Comparison of ENCODE assay signal across 11 cellular contexts in the genomic region with DNA sequence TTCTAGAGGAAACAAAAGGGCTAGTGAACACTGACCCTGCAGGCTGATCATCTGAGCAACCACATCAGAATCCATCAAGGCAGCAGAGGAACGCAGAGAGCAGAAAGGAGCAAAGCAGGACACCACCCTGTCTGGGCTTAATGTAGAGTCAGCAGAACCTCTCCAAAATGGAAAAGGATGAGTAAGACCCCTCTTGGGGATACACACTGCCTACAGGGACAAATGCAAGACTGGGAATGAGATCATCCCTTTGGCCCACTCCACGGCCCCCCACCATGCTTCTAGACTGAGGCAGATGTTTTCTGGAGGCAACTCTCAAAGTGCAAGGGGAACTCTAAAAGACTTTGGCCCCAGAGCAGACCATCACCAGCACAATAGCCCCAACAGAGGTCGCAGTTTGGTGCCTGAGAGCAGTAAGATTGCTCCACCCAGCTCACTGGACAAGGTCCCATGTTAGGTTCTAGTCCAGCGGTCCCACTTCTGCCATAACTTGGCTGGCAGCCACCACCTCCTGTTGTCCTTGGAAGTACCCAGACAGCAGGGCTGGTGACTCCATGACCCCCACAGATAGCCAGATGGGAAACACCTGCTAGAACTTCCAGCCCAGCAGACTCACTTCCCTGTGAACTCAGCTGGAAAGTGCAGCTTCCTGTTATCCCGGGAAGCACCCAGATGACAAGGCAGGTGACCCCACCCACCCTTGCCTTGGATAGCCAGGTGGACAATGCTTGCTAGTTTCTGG.
DNase-seq lines count a peak whose midpoint lies in the region; ATAC-seq, FAIRE-seq and TF ChIP-seq lines count a peak whose summit lies in the region.
"Had no signal": no experiment of that assay in that cellular context is flagged by ENCODE, and none has a peak within 500 bp of the region (broad histone marks: within the 10 kb centered on the region; RNA-seq: fewer than 3 reads in every experiment).

No MANE protein-coding gene starts in this region.

- no peak for FAIRE-seq in HepG2 (lab: Jason Lieb, UNC)

- BruUV-seq in HepG2 (replicated peaks; lab: Mats Ljungman, UMichigan): no TSS peak

- H4K20me1 ChIP-seq in HepG2 (ENCODE audit: insufficient read depth, low read length): no peaks in the 10 kb centered on the region

- H3K27me3 ChIP-seq in liver (ENCODE audit: control insufficient read depth in 4 of 4, insufficient read depth in 4 of 4, low read length in 3 of 4): no peaks in the 10 kb centered on the region
- H3K27me3 ChIP-seq in HepG2 (ENCODE audit: control insufficient read depth in 1 of 2, insufficient read depth in 2 of 2, low read length in 2 of 2): no peaks in the 10 kb centered on the region; a peak in 1 of 5 replicates
- no peaks in the 10 kb centered on the region for H3K27me3 ChIP-seq in right cardiac atrium (ENCODE audit: control insufficient read depth, insufficient read depth)
- H3K27me3 ChIP-seq in aorta (ENCODE audit: control insufficient read depth in 1 of 2, insufficient read depth in 2 of 2, low read length in 1 of 2): no peaks in the 10 kb centered on the region

- TF ChIP-seq EP300 in HepG2 (IDR thresholded peaks at IDR 0.05; ENCODE audit: low read depth in 2 of 2, low read length in 2 of 2): no peak
- TF ChIP-seq EP300 in HepG2 (CRISPR knock-in tag; IDR thresholded peaks at IDR 0.05; ENCODE audit: borderline replicate concordance): no peak

- H3K9ac ChIP-seq in liver (ENCODE audit: low read depth in 1 of 2, low read length in 2 of 2): no peak overlapping the region
- no peak overlapping the region for H3K9ac ChIP-seq in HepG2 (ENCODE audit: insufficient read depth, low read depth, low read length)

- 73% methylated on average over 5 of the region's 5 CpGs for WGBS in liver
- 6% methylated on average over 3 of the region's 5 CpGs for WGBS in HepG2 (ENCODE audit: low lambda C conversion rate)
- 66% methylated on average over 5 of the region's 5 CpGs for WGBS in right cardiac atrium
- WGBS in aorta, 2 donors: 73 to 74% methylated on average over 5 of the region's 5 CpGs

- H3K4me2 ChIP-seq in HepG2 (ENCODE audit: low read depth, low read length): no peak overlapping the region

- H3K9me3 ChIP-seq in liver (ENCODE audit: control insufficient read depth in 4 of 4, low read length in 3 of 4) (no peaks in the 10 kb centered on the region), HepG2 (ENCODE audit: low read length) (no peaks in the 10 kb centered on the region), right cardiac atrium (ENCODE audit: control insufficient read depth, low read length) (no peaks in the 10 kb centered on the region), aorta (ENCODE audit: control insufficient read depth, low read length) (no peaks in the 10 kb centered on the region)

- POLR2A ChIA-PET in HepG2 (lab: Yijun Ruan, JAX): no interaction called here

- no peak for TF ChIP-seq CTCF in liver (IDR thresholded peaks at IDR 0.05; ENCODE audit: low read depth, low read length, missing input control)
- TF ChIP-seq CTCF in HepG2 (CRISPR knock-in tag; IDR thresholded peaks at IDR 0.05): no peak

- no peak for ATAC-seq in HepG2
- no peak for ATAC-seq in right cardiac atrium
- peak; percentile 43 for ATAC-seq in aorta (ENCODE audit: low FRiP score)

- intact Hi-C loops in HepG2 (cut with micrococcal nuclease; ENCODE audit: unreplicated experiment): no loop called here
- intact Hi-C loops in right cardiac atrium (cut with DNase I): no loop called here
- intact Hi-C loops in aorta (cut with DNase I): no loop called here

- CTCF ChIA-PET in HepG2 (lab: Yijun Ruan, JAX; ENCODE audit: low intra/inter-chr PET ratio, low total read pairs): no interaction called here

- TF ChIP-seq RAD21 in liver (IDR thresholded peaks at IDR 0.05) (no peak), HepG2 (CRISPR knock-in tag; IDR thresholded peaks at IDR 0.05) (no peak)

- TF ChIP-seq POLR2A in HepG2 (IDR thresholded peaks at IDR 0.05; ENCODE audit: insufficient read depth in 1 of 2, low read depth in 2 of 2, low read length in 2 of 2): no peak

- H3K4me3 ChIP-seq in liver (ENCODE audit: low read depth in 1 of 3, low read length in 3 of 3): no peak overlapping the region
- H3K4me3 ChIP-seq in HepG2 (replicated peaks in 1 of 3; ENCODE audit: insufficient read depth in 1 of 3, low read depth in 2 of 3, low read length in 3 of 3): no peak overlapping the region
- no peak overlapping the region for H3K4me3 ChIP-seq in right cardiac atrium (ENCODE audit: low read length)
- H3K4me3 ChIP-seq in aorta (ENCODE audit: low read length in 2 of 2): no peak overlapping the region

- H3K4me1 ChIP-seq in liver (ENCODE audit: control insufficient read depth in 4 of 4, insufficient read depth in 4 of 4, low read length in 3 of 4) (no peaks in the 10 kb centered on the region), HepG2 (ENCODE audit: insufficient read depth, low read length) (no peaks in the 10 kb centered on the region), right cardiac atrium (ENCODE audit: control insufficient read depth, insufficient read depth, low read length) (no peaks in the 10 kb centered on the region), aorta (ENCODE audit: control insufficient read depth in 1 of 2, insufficient read depth in 2 of 2, low read length in 2 of 2) (no peaks in the 10 kb centered on the region)

- H3K27ac ChIP-seq in liver (ENCODE audit: low read depth in 1 of 2, low read length in 2 of 2): no peak overlapping the region
- H3K27ac ChIP-seq in HepG2 (ENCODE audit: extremely low read length, insufficient read depth, low read length): no peak overlapping the region
- no peak overlapping the region for H3K27ac ChIP-seq in right cardiac atrium (ENCODE audit: low read length)
- H3K27ac ChIP-seq in aorta (ENCODE audit: low read depth in 1 of 2, low read length in 2 of 2): no peak overlapping the region

- in situ Hi-C loops in HepG2 (cut with HindIII; ENCODE audit: extremely low pct_ligation_motif_present, low pct_unique_long_range_greater_than_20kb): no loop called here

- no peak overlapping the region for H2AFZ ChIP-seq in HepG2 (ENCODE audit: low read length)

- H3K79me2 ChIP-seq in HepG2 (ENCODE audit: insufficient read depth, low read length): no peaks in the 10 kb centered on the region

- H3K36me3 ChIP-seq in liver (ENCODE audit: control insufficient read depth in 4 of 4, insufficient read depth in 3 of 4, low read depth in 1 of 4, low read length in 3 of 4) (no peaks in the 10 kb centered on the region), HepG2 (replicated peaks in 1 of 2; ENCODE audit: control insufficient read depth in 1 of 2, insufficient read depth in 2 of 2, low read length in 2 of 2) (no peaks in the 10 kb centered on the region), aorta (ENCODE audit: control insufficient read depth in 1 of 2, insufficient read depth in 2 of 2, low read length in 1 of 2) (no peaks in the 10 kb centered on the region)

- DNase-seq in HepG2 (ENCODE audit: low spot score): no peak
- DNase-seq in RPMI8226: peak; percentile 53
- peak in 2 of 3 donors; percentile 30 to 55 for DNase-seq in right cardiac atrium
- no peak for DNase-seq in aorta
- DNase-seq in NOMO-1 (lab: John Stamatoyannopoulos, UW; ENCODE audit: unreplicated experiment in 2 of 2): no peak
- no peak for DNase-seq in SKM-1 (lab: John Stamatoyannopoulos, UW; ENCODE audit: unreplicated experiment)
- no peak for DNase-seq in activated CD4-positive, alpha-beta T cell treated with anti-CD3 and anti-CD28 coated beads, Interleukin-2, amount 50 U/mL, for 4 hours
- DNase-seq: activated CD4-positive, alpha-beta T cell treated with anti-CD3 and anti-CD28 coated beads, Interleukin-2, amount 10 ng/mL, durations not matched to agents 7 days and 5 days; kidney glomerular epithelial cell; MV-4-11 had no signal

TF ChIP-seq in liver, 16 proteins besides CTCF, POLR2A, EP300 and RAD21:
- peak; percentile 23 for TF ChIP-seq NR2F2 (IDR thresholded peaks at IDR 0.05)
- TF ChIP-seq, protein P1, sequence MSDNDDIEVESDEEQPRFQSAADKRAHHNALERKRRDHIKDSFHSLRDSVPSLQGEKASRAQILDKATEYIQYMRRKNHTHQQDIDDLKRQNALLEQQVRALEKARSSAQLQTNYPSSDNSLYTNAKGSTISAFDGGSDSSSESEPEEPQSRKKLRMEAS (IDR thresholded peaks at IDR 0.05): no peak
TF ChIP-seq in liver: peak in this region for 1.

TF ChIP-seq in HepG2, 621 proteins besides CTCF, POLR2A, EP300 and RAD21:
- TF ChIP-seq ZNF274 (CRISPR knock-in tag; IDR thresholded peaks at IDR 0.05) (no peak), ONECUT2 (CRISPR knock-in tag; IDR thresholded peaks at IDR 0.05) (no peak)
TF ChIP-seq in HepG2: peak in this region for 0.

Comparison
In these comparisons a context has a peak if more than half of its experiments do, and no peak if none do; other contexts are left out.
1. DNase-seq: peak in RPMI8226 (single experiment) and right cardiac atrium (2 of 3); none in HepG2 (single experiment), aorta (0 of 2), NOMO-1 (0 of 2), SKM-1 (single experiment) and activated CD4-positive, alpha-beta T cell treated with anti-CD3 and anti-CD28 coated beads, Interleukin-2, amount 50 U/mL, for 4 hours (0 of 2).